1 cellular context compared by ENCODE assay signal in genomic region chr1:233657466-233657865, GRCh38.
TF ChIP-seq lines count a peak whose summit lies in the region.

No MANE protein-coding gene starts in this region.

TF ChIP-seq in K562, 482 proteins besides CTCF, POLR2A, EP300 and RAD21:
- no peak for TF ChIP-seq E2F4 (CRISPR knock-in tag; IDR thresholded peaks at IDR 0.05; ENCODE audit: low read depth)
- TF ChIP-seq CHD4 (IDR thresholded peaks at IDR 0.05; ENCODE audit: insufficient read depth, insufficient replicate concordance, low read depth, low read length, poor library complexity, severe bottlenecking) = no peak
- no peak for TF ChIP-seq ZNF280A (IDR thresholded peaks at IDR 0.05; ENCODE audit: low read depth, partially characterized antibody)
- no peak for TF ChIP-seq MCM3 (IDR thresholded peaks at IDR 0.05)
- TF ChIP-seq ARID2 (IDR thresholded peaks at IDR 0.05) = no peak
- no peak for TF ChIP-seq ZNF311 (CRISPR knock-in tag; IDR thresholded peaks at IDR 0.05)
- TF ChIP-seq TBP (optimal IDR thresholded peaks at IDR 0.05; ENCODE audit: low read depth, low read length) = no peak
- no peak for TF ChIP-seq KAT7 (CRISPR knock-in tag; IDR thresholded peaks at IDR 0.05; ENCODE audit: borderline replicate concordance)
- no peak for TF ChIP-seq COPS2 (conservative IDR thresholded peaks at IDR 0.05)
- TF ChIP-seq TSHZ1 (CRISPR knock-in tag; IDR thresholded peaks at IDR 0.05) = no peak
- no peak for TF ChIP-seq SRSF1 (IDR thresholded peaks at IDR 0.05; ENCODE audit: low read depth, low read length)
- TF ChIP-seq TEAD4 (IDR thresholded peaks at IDR 0.05; ENCODE audit: low read length) = no peak
- no peak for TF ChIP-seq TEAD4 (CRISPR knock-in tag; IDR thresholded peaks at IDR 0.05; ENCODE audit: borderline replicate concordance)
- TF ChIP-seq ZNF316 (IDR thresholded peaks at IDR 0.05) = 0 out of 2 replicates have a peak, but pooled peaks have one; percentile 4
- TF ChIP-seq ZNF407 (IDR thresholded peaks at IDR 0.05; ENCODE audit: low read depth) = no peak
- peak; percentile 67; the same call in 1 of the 2 replicates for TF ChIP-seq THRAP3 (IDR thresholded peaks at IDR 0.05; ENCODE audit: borderline replicate concordance)
- TF ChIP-seq MECOM (CRISPR knock-in tag; IDR thresholded peaks at IDR 0.05) = no peak
- TF ChIP-seq NR2C2 (CRISPR knock-in tag; IDR thresholded peaks at IDR 0.05) = no peak
- TF ChIP-seq NR2C2 (tag; IDR thresholded peaks at IDR 0.05) = no peak
- TF ChIP-seq HLTF (IDR thresholded peaks at IDR 0.05) = 0 out of 2 replicates have a peak, but pooled peaks have one; percentile 29
- no peak for TF ChIP-seq TCF15 (CRISPR knock-in tag; IDR thresholded peaks at IDR 0.05)
- no peak for TF ChIP-seq ZNF232 (CRISPR knock-in tag; IDR thresholded peaks at IDR 0.05)
- TF ChIP-seq XRCC4 (IDR thresholded peaks at IDR 0.05; ENCODE audit: extremely low read depth, insufficient read depth, insufficient read length) = no peak
- no peak for TF ChIP-seq NBN (IDR thresholded peaks at IDR 0.05; ENCODE audit: low read depth)
- no peak for TF ChIP-seq ZFX (CRISPR knock-in tag; IDR thresholded peaks at IDR 0.05)
- TF ChIP-seq ZSCAN29 (IDR thresholded peaks at IDR 0.05) = no peak
- no peak for TF ChIP-seq MYBL2 (IDR thresholded peaks at IDR 0.05; ENCODE audit: low read depth)
- no peak for TF ChIP-seq MYBL2 (CRISPR knock-in tag; IDR thresholded peaks at IDR 0.05; ENCODE audit: borderline replicate concordance)
- TF ChIP-seq ASH1L (IDR thresholded peaks at IDR 0.05; ENCODE audit: borderline replicate concordance, low read depth, partially characterized antibody) = peak; percentile 40
- TF ChIP-seq ZNF512 (tag; IDR thresholded peaks at IDR 0.05) = peak; percentile 88
- no peak for TF ChIP-seq MAFK (IDR thresholded peaks at IDR 0.05; ENCODE audit: low read length)
